In genomic region chrX:153885968-153886903, GRCh38 we compare ENCODE assay signal across 7 cellular contexts. TPM values are rescaled to one million over a fixed set of nuclear protein-coding genes. Genes with fewer than 3 reads are reported as not detected.
DNase-seq lines count a peak whose midpoint lies in the region; ATAC-seq and TF ChIP-seq lines count a peak whose summit lies in the region.

A gene with protein sequence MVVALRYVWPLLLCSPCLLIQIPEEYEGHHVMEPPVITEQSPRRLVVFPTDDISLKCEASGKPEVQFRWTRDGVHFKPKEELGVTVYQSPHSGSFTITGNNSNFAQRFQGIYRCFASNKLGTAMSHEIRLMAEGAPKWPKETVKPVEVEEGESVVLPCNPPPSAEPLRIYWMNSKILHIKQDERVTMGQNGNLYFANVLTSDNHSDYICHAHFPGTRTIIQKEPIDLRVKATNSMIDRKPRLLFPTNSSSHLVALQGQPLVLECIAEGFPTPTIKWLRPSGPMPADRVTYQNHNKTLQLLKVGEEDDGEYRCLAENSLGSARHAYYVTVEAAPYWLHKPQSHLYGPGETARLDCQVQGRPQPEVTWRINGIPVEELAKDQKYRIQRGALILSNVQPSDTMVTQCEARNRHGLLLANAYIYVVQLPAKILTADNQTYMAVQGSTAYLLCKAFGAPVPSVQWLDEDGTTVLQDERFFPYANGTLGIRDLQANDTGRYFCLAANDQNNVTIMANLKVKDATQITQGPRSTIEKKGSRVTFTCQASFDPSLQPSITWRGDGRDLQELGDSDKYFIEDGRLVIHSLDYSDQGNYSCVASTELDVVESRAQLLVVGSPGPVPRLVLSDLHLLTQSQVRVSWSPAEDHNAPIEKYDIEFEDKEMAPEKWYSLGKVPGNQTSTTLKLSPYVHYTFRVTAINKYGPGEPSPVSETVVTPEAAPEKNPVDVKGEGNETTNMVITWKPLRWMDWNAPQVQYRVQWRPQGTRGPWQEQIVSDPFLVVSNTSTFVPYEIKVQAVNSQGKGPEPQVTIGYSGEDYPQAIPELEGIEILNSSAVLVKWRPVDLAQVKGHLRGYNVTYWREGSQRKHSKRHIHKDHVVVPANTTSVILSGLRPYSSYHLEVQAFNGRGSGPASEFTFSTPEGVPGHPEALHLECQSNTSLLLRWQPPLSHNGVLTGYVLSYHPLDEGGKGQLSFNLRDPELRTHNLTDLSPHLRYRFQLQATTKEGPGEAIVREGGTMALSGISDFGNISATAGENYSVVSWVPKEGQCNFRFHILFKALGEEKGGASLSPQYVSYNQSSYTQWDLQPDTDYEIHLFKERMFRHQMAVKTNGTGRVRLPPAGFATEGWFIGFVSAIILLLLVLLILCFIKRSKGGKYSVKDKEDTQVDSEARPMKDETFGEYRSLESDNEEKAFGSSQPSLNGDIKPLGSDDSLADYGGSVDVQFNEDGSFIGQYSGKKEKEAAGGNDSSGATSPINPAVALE (minus strand): TSS chrX:153886173. CDS start chrX:153875836, 10,337 bp downstream.

- no peak within 1 kb of the TSS for H2BK5ac ChIP-seq in trophoblast cell (ENCODE audit: low read depth, low read length, poor library complexity)

- H2BK120ac ChIP-seq in trophoblast cell (ENCODE audit: insufficient read depth, low read length, poor library complexity): peak within 1 kb of the TSS; percentile 88

- WGBS in trophoblast cell (ENCODE audit: extremely low coverage, insufficient coverage, insufficient read length): no CpG with 5 or more reads among the region's 94 CpGs
- 4 to 28% (median 16%) methylated on average over 42 to 77 of the region's 94 CpGs; no CpG with 5 or more reads in 1 of the 5 donors for WGBS in spleen, 5 donors

- CTCF ChIA-PET in Panc1 (lab: Charles Lee): interaction anchor here (0.6 to 1.6 kb wide), 2 partner anchors 37 to 199 kb away, joined by 3 to 10 read pairs; partner anchors contain the start of gene SLC6A8

- peak within 1 kb of the TSS; percentile 1 for H3K4ac ChIP-seq in trophoblast cell (ENCODE audit: low read depth, low read length)

- H3K23ac ChIP-seq in trophoblast cell (ENCODE audit: low read length): no peak within 1 kb of the TSS

- no peak within 1 kb of the TSS for H2AFZ ChIP-seq in trophoblast cell (ENCODE audit: insufficient read depth, low read length, poor library complexity)

- no peak within 1 kb of the TSS for H4K12ac ChIP-seq in trophoblast cell (ENCODE audit: low read depth, low read length)

- H3K36me3 ChIP-seq in Panc1 (ENCODE audit: control insufficient read depth, insufficient read depth, low read length): no peaks in the 10 kb centered on the region
- H3K36me3 ChIP-seq in endocrine pancreas (ENCODE audit: control insufficient read depth, insufficient read depth, low read length): no peaks in the 10 kb centered on the region
- H3K36me3 ChIP-seq in trophoblast cell (ENCODE audit: control insufficient read depth in 1 of 2, insufficient read depth in 2 of 2, low read length in 2 of 2): no peaks in the 10 kb centered on the region
- H3K36me3 ChIP-seq in spleen: no peaks in the 10 kb centered on the region

- in situ Hi-C loops in Panc1 (cut with HindIII; ENCODE audit: low pct_unique_long_range_greater_than_20kb, low sequenced_read_pairs): no loop called here

- peak within 1 kb of the TSS; percentile 59 for H3K4me2 ChIP-seq in trophoblast cell (ENCODE audit: low read length)

- POLR2A ChIA-PET in Panc1 (lab: Charles Lee): interaction anchor here (0.7 kb wide), 1 partner anchor 424 kb away, joined by 7 read pairs; no protein-coding TSS in a partner anchor

- peaks cover 9% of the 10 kb centered on the region for H3K79me1 ChIP-seq in trophoblast cell (ENCODE audit: low read length)

- peak within 1 kb of the TSS; percentile 28 for H3K14ac ChIP-seq in trophoblast cell (ENCODE audit: low read length)

- H4K8ac ChIP-seq in trophoblast cell (ENCODE audit: low read depth, low read length): peak within 1 kb of the TSS; percentile 53

- DNase-seq in GM20000 (ENCODE audit: low spot score) (peak; percentile 52), Panc1 (ENCODE audit: low read depth, low spot score) (no peak), trophoblast cell (peak; percentile 1 to 20), left lobe of liver (ENCODE audit: low spot score) (no peak), NCI-H1694 treated with DMSO at 0.1 percent for 48 hours (lab: John Stamatoyannopoulos, UW) (no peak), spleen (no peak)

- peaks cover 57% of the 10 kb centered on the region for H3K4me1 ChIP-seq in Panc1 (ENCODE audit: control insufficient read depth, insufficient read depth, low read length)
- no peaks in the 10 kb centered on the region for H3K4me1 ChIP-seq in endocrine pancreas (ENCODE audit: control insufficient read depth, insufficient read depth, low read length)
- peaks cover 15 to 33% of the 10 kb centered on the region in 2 experiments for H3K4me1 ChIP-seq in trophoblast cell (ENCODE audit: control insufficient read depth in 1 of 2, insufficient read depth in 2 of 2, low read length in 2 of 2)
- H3K4me1 ChIP-seq in spleen: peaks cover 0 to 22% (median 11%) of the 10 kb centered on the region in 6 donors

- no peaks in the 10 kb centered on the region for H3K9me3 ChIP-seq in Panc1 (ENCODE audit: control insufficient read depth, insufficient read depth, low read depth, low read length)
- no peaks in the 10 kb centered on the region for H3K9me3 ChIP-seq in endocrine pancreas (ENCODE audit: control insufficient read depth, low read length)
- H3K9me3 ChIP-seq in trophoblast cell (ENCODE audit: insufficient read depth, low read depth, low read length): no peaks in the 10 kb centered on the region
- H3K9me3 ChIP-seq in spleen: no peaks in the 10 kb centered on the region

- peak within 1 kb of the TSS; percentile 89 for H3K27ac ChIP-seq in Panc1 (ENCODE audit: low read length)
- peak within 1 kb of the TSS; percentile 45 for H3K27ac ChIP-seq in trophoblast cell (ENCODE audit: low read depth, low read length)
- H3K27ac ChIP-seq in spleen: no peak within 1 kb of the TSS

- peak within 1 kb of the TSS; percentile 26 for H3K9ac ChIP-seq in endocrine pancreas (ENCODE audit: control insufficient read depth, insufficient read depth, low read length)
- no peak within 1 kb of the TSS for H3K9ac ChIP-seq in trophoblast cell (ENCODE audit: low read length)

- peak within 1 kb of the TSS; percentile 15 for H2AK5ac ChIP-seq in trophoblast cell (ENCODE audit: low read length)

- peak within 1 kb of the TSS; percentile 72 for H4K91ac ChIP-seq in trophoblast cell (ENCODE audit: low read depth, low read length)

- no peaks in the 10 kb centered on the region for H3K79me2 ChIP-seq in trophoblast cell (ENCODE audit: control insufficient read depth, insufficient read depth, low read length, poor library complexity)

- H3K18ac ChIP-seq in trophoblast cell (ENCODE audit: low read length): peak within 1 kb of the TSS; percentile 40

- ATAC-seq in Panc1 (peak; percentile 56), left lobe of liver (no peak)

- no peak for TF ChIP-seq POLR2A in spleen (IDR thresholded peaks at IDR 0.05)

- H3K4me3 ChIP-seq in Panc1 (ENCODE audit: low read depth in 2 of 2, low read length in 2 of 2): peak within 1 kb of the TSS; percentile 62 to 74
- no peak within 1 kb of the TSS for H3K4me3 ChIP-seq in endocrine pancreas (ENCODE audit: control insufficient read depth, insufficient read depth, low read length)
- peak within 1 kb of the TSS; percentile 68 for H3K4me3 ChIP-seq in trophoblast cell (ENCODE audit: low read depth, low read length)
- H3K4me3 ChIP-seq in spleen: peak within 1 kb of the TSS in 2 of 8 donors; percentile 21 to 56

- H3K27me3 ChIP-seq in Panc1 (ENCODE audit: control insufficient read depth, insufficient read depth, low read length): no peaks in the 10 kb centered on the region
- H3K27me3 ChIP-seq in endocrine pancreas (ENCODE audit: control insufficient read depth, insufficient read depth, low read length): no peaks in the 10 kb centered on the region
- H3K27me3 ChIP-seq in trophoblast cell (ENCODE audit: insufficient read depth, low read length): no peaks in the 10 kb centered on the region
- H3K27me3 ChIP-seq in spleen (replicated peaks in 1 of 7): peaks cover 4 to 84% (median 49%) of the 10 kb centered on the region in 7 donors

- intact Hi-C loops in Panc1 (cut with micrococcal nuclease; ENCODE audit: unreplicated experiment) (loop anchor here (10.0 kb wide), 2 partner anchors 81 to 121 kb away; partner anchors contain the start of gene PLXNB3), spleen (cut with DNase I; ENCODE audit: low total_unique reads) (no loop called here)

- H2BK12ac ChIP-seq in trophoblast cell (ENCODE audit: low read length): peak within 1 kb of the TSS; percentile 10

- no peak for TF ChIP-seq CTCF in GM20000 (IDR thresholded peaks at IDR 0.05; ENCODE audit: extremely low read depth, missing control alignments)
- TF ChIP-seq CTCF in Panc1 (IDR thresholded peaks at IDR 0.05): no peak
- TF ChIP-seq CTCF in spleen (IDR thresholded peaks at IDR 0.05 in 8 of 11, conservative IDR thresholded peaks at IDR 0.05 in 3 of 11): no peak

- BruUV-seq in Panc1 (replicated peaks; lab: Mats Ljungman, UMichigan): no TSS peak

RNA-seq across cellular contexts. Expression of the gene that starts here (rescaled TPM):
- total RNA-seq in Panc1 (2021; ENCODE audit: unreplicated experiment): 819 TPM
- polyA plus RNA-seq in Panc1 (2012; ENCODE audit: insufficient read length): 824 TPM
- polyA plus RNA-seq in trophoblast cell (2013): 17.7 and 21.8 TPM in 2 replicates
- total RNA-seq in left lobe of liver: 0.88 TPM
- 1 to 10 TPM; 1.2 to 5.1 (median 2.2) TPM for total RNA-seq in spleen
- polyA plus RNA-seq in spleen: 1 to 10 TPM; 1.6 to 3.4 (median 3.2) TPM

Comparison
In these comparisons a context has a peak if more than half of its experiments do, and no peak if none do; other contexts are left out.
1. RNA of the gene that starts here (total RNA-seq): 819 TPM in Panc1 (single experiment); 1.2 to 5.1 TPM in spleen and 0.88 TPM in left lobe of liver (single experiment); every median in the first group is over 100 times any median in the second.
2. DNase-seq: peak in GM20000 (single experiment) and trophoblast cell (2 of 2); none in Panc1 (single experiment), left lobe of liver (single experiment), NCI-H1694 treated with DMSO at 0.1 percent for 48 hours (single experiment) and spleen (single experiment).
3. H3K27ac ChIP-seq: peak in Panc1 (single experiment) and trophoblast cell (single experiment); none in spleen (0 of 8).